Comparison of ENCODE assay signal across 19 cellular contexts in genomic region chr12:78725951-78726550, GRCh38.
DNase-seq lines count a peak whose midpoint lies in the region; ATAC-seq, FAIRE-seq and TF ChIP-seq lines count a peak whose summit lies in the region.
"Had no signal": no experiment of that assay in that cellular context is flagged by ENCODE, and none has a peak within 500 bp of the region (broad histone marks: within the 10 kb centered on the region; RNA-seq: fewer than 3 reads in every experiment).

No MANE protein-coding gene starts in this region.

- H3K79me2 ChIP-seq in keratinocyte (ENCODE audit: control insufficient read depth, insufficient read depth, low read length) = no peaks in the 10 kb centered on the region

- intact Hi-C loops in left cardiac atrium (cut with DNase I) = no loop called here

- no peak overlapping the region for H3K9ac ChIP-seq in keratinocyte (ENCODE audit: control insufficient read depth, extremely low read depth, insufficient read depth, low read length)

- no peak overlapping the region for H3K4me2 ChIP-seq in keratinocyte (ENCODE audit: control insufficient read depth, extremely low read depth, insufficient read depth, low read depth, low read length)

- DNase-seq in COLO668 (lab: John Stamatoyannopoulos, UW; ENCODE audit: unreplicated experiment) = peak; percentile 32
- DNase-seq in HAP-1 (ENCODE audit: low spot score in 2 of 2) = peak; percentile 70 to 95
- DNase-seq in NCI-H510A treated with DMSO at 0.1 percent for 48 hours (lab: John Stamatoyannopoulos, UW) = peak; percentile 58
- DNase-seq in keratinocyte (ENCODE audit: low read depth, low spot score) = no peak
- no peak for DNase-seq in DMS 273 (lab: John Stamatoyannopoulos, UW; ENCODE audit: unreplicated experiment)
- DNase-seq in Kasumi-1 (lab: John Stamatoyannopoulos, UW) = no peak
- DNase-seq in left cardiac atrium = no peak
- DNase-seq: activated naive CD4-positive, alpha-beta T cell treated with Interleukin-2 at 50 U/mL for 16 hours; AML-193; Calu3; GF-D8; natural killer cell; NCI-H2107; stimulated activated CD4-positive, alpha-beta T cell treated with anti-CD3 and anti-CD28 coated beads, Interleukin-4, amount 100 ng/mL, for 4 hours; substantia nigra had no signal

- dilution Hi-C loops in keratinocyte (cut with MboI; ENCODE audit: extremely low pct_ligation_motif_present, low sequenced_read_pairs) = no loop called here

- H4K20me1 ChIP-seq in keratinocyte (ENCODE audit: control insufficient read depth, extremely low read depth, insufficient read depth, low read length) = no peaks in the 10 kb centered on the region

- no peak overlapping the region for H2AFZ ChIP-seq in keratinocyte (ENCODE audit: control insufficient read depth, low read length)

- H3K36me3 ChIP-seq in HAP-1 (replicated peaks) = no peaks in the 10 kb centered on the region
- no peaks in the 10 kb centered on the region for H3K36me3 ChIP-seq in keratinocyte (ENCODE audit: control insufficient read depth in 2 of 2, extremely low read depth in 1 of 2, insufficient read depth in 2 of 2, low read length in 2 of 2)
- H3K36me3 ChIP-seq: prostate gland had no signal

- H3K27ac ChIP-seq in keratinocyte (ENCODE audit: control insufficient read depth, insufficient read depth, low read length) = no peak overlapping the region
- H3K27ac ChIP-seq: prostate gland, RWPE1 had no signal

- H3K27me3 ChIP-seq in HAP-1 (ENCODE audit: low read depth) (no peaks in the 10 kb centered on the region), keratinocyte (ENCODE audit: control insufficient read depth, extremely low read depth, insufficient read depth, low read length) (no peaks in the 10 kb centered on the region)

- H3K9me3 ChIP-seq in HAP-1 (no peaks in the 10 kb centered on the region), keratinocyte (ENCODE audit: control insufficient read depth, low read depth, low read length) (no peaks in the 10 kb centered on the region)
- H3K9me3 ChIP-seq: prostate gland had no signal

- in situ Hi-C loops in HAP-1 (cut with MboI; ENCODE audit: low sequenced_read_pairs) = no loop called here

- peaks cover 37% of the 10 kb centered on the region for H3K4me1 ChIP-seq in HAP-1
- H3K4me1 ChIP-seq in keratinocyte (ENCODE audit: control insufficient read depth, extremely low read depth, insufficient read depth, low read length) = no peaks in the 10 kb centered on the region
- H3K4me1 ChIP-seq: prostate gland had no signal

- FAIRE-seq in keratinocyte (lab: Jason Lieb, UNC) = peak; percentile 26
- FAIRE-seq: GM12878 had no signal

- no peak for TF ChIP-seq CTCF in keratinocyte (optimal IDR thresholded peaks at IDR 0.05 in 1 of 3, IDR thresholded peaks at IDR 0.05 in 1 of 3, conservative IDR thresholded peaks at IDR 0.05 in 1 of 3; ENCODE audit: extremely low read depth in 1 of 3, insufficient read depth in 2 of 3, low read length in 3 of 3)

- no peaks in the 10 kb centered on the region for H3K9me1 ChIP-seq in keratinocyte (ENCODE audit: control insufficient read depth, extremely low read depth, insufficient read depth, low read length)

- H3K4me3 ChIP-seq in HAP-1 = no peak overlapping the region
- H3K4me3 ChIP-seq in keratinocyte (ENCODE audit: control insufficient read depth in 2 of 3, extremely low read depth in 1 of 3, insufficient read depth in 2 of 3, low read depth in 1 of 3, low read length in 3 of 3) = no peak overlapping the region
- H3K4me3 ChIP-seq: GM12878, prostate gland had no signal

- no peak for ATAC-seq in HG02981 (IDR thresholded peaks at IDR 0.05; ENCODE audit: unreplicated experiment)
- no peak for ATAC-seq in left cardiac atrium
- ATAC-seq: GM12878, natural killer cell had no signal

Comparison
In these comparisons a context has a peak if more than half of its experiments do, and no peak if none do; other contexts are left out.
1. DNase-seq: peak in COLO668 (single experiment), HAP-1 (2 of 2) and NCI-H510A treated with DMSO at 0.1 percent for 48 hours (single experiment); none in keratinocyte (single experiment), DMS 273 (single experiment), Kasumi-1 (0 of 2) and left cardiac atrium (single experiment).